ENCODE assay signal across 1 cellular context in genomic region chr12:121925361-121925725, GRCh38.
TF ChIP-seq lines count a peak whose summit lies in the region.

No MANE protein-coding gene starts in this region.

TF ChIP-seq in H1, 55 proteins besides CTCF, POLR2A, EP300 and RAD21:
- TF ChIP-seq CBX5 (IDR thresholded peaks at IDR 0.05; ENCODE audit: low read depth, low read length) (no peak), SIX5 (IDR thresholded peaks at IDR 0.05; ENCODE audit: low read depth, low read length) (no peak), TEAD4 (IDR thresholded peaks at IDR 0.05; ENCODE audit: low read depth, low read length) (no peak), YY1 (IDR thresholded peaks at IDR 0.05; ENCODE audit: low read depth, low read length) (no peak), RFX5 (IDR thresholded peaks at IDR 0.05; ENCODE audit: borderline replicate concordance, low read depth, low read length) (no peak)
